ENCODE assay signal across 10 cellular contexts in the genomic region with DNA sequence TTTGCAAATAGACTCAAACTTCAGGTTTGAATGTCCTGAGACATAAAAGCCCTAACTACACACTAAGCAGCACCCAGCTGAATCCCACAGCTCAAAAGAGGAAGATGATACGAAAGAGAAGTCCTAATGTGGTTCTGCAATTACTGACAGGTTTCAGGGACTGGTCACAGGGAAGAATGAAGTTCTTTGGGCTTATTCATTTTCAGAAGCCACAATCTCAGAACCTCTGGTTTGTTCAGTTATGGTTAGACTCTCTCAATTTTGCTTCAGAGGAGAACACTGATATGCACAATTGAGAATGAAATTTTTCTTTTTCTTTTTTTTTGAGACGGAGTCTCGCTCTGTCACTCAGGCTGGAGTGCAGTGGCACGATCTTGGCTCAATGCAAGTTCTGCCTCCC.
DNase-seq lines count a peak whose midpoint lies in the region; ATAC-seq and TF ChIP-seq lines count a peak whose summit lies in the region.
"Had no signal": no experiment of that assay in that cellular context is flagged by ENCODE, and none has a peak within 500 bp of the region (broad histone marks: within the 10 kb centered on the region; RNA-seq: fewer than 3 reads in every experiment).

No MANE protein-coding gene starts in this region.

- H3K36me3 Mint-ChIP-seq in CD8-positive, alpha-beta T cell: no peaks in the 10 kb centered on the region

- POLR2A ChIA-PET in CD8-positive, alpha-beta T cell (lab: Charles Lee): no interaction called here

- H3K27ac Mint-ChIP-seq in CD8-positive, alpha-beta T cell: no peak overlapping the region

- no peaks in the 10 kb centered on the region for H3K36me3 ChIP-seq in sigmoid colon
- no peaks in the 10 kb centered on the region for H3K36me3 ChIP-seq in CD8-positive, alpha-beta T cell (ENCODE audit: insufficient read depth, low read length)

- H3K27ac ChIP-seq in sigmoid colon: no peak overlapping the region
- no peak overlapping the region for H3K27ac ChIP-seq in CD8-positive, alpha-beta T cell (ENCODE audit: low read depth, low read length)

- no peak overlapping the region for H3K4me3 Mint-ChIP-seq in CD8-positive, alpha-beta T cell
- H3K4me3 Mint-ChIP-seq: CD4-positive, CD25-positive, alpha-beta regulatory T cell had no signal

- no peak for TF ChIP-seq CTCF in NB4 (IDR thresholded peaks at IDR 0.05; ENCODE audit: low read depth, low read length)
- no peak for TF ChIP-seq CTCF in sigmoid colon (IDR thresholded peaks at IDR 0.05)
- TF ChIP-seq CTCF in CD8-positive, alpha-beta T cell (IDR thresholded peaks at IDR 0.05): no peak

- H3K4me1 ChIP-seq in sigmoid colon: no peaks in the 10 kb centered on the region
- no peaks in the 10 kb centered on the region for H3K4me1 ChIP-seq in CD8-positive, alpha-beta T cell (ENCODE audit: insufficient read depth, low read length)

- no peaks in the 10 kb centered on the region for H3K27me3 ChIP-seq in sigmoid colon
- no peaks in the 10 kb centered on the region for H3K27me3 ChIP-seq in CD8-positive, alpha-beta T cell (ENCODE audit: insufficient read depth, low read length)

- H3K9me3 ChIP-seq in sigmoid colon: no peaks in the 10 kb centered on the region
- no peaks in the 10 kb centered on the region for H3K9me3 ChIP-seq in CD8-positive, alpha-beta T cell (ENCODE audit: low read length)

- no peaks in the 10 kb centered on the region for H3K9me3 Mint-ChIP-seq in CD8-positive, alpha-beta T cell

- H3K27me3 Mint-ChIP-seq in CD8-positive, alpha-beta T cell (ENCODE audit: low read depth): no peaks in the 10 kb centered on the region

- WGBS in sigmoid colon, 2 donors: 73 to 93% methylated on average over 4 of the region's 4 CpGs

- ATAC-seq in GM18505 (IDR thresholded peaks at IDR 0.05; ENCODE audit: unreplicated experiment) (peak; percentile 95), GM19468 (IDR thresholded peaks at IDR 0.05; ENCODE audit: extremely low read depth, unreplicated experiment) (peak; percentile 84), HG03025 (IDR thresholded peaks at IDR 0.05; ENCODE audit: low FRiP score, unreplicated experiment) (peak; percentile 87)
- no peak for ATAC-seq in CD8-positive, alpha-beta T cell

- TF ChIP-seq POLR2A in GM18505 (IDR thresholded peaks at IDR 0.05; ENCODE audit: borderline replicate concordance, extremely low read depth, insufficient read depth, insufficient read length): no peak
- TF ChIP-seq POLR2A in NB4 (IDR thresholded peaks at IDR 0.05; ENCODE audit: extremely low read depth, insufficient read length): no peak
- no peak for TF ChIP-seq POLR2A in sigmoid colon (IDR thresholded peaks at IDR 0.05)

- CTCF ChIA-PET in CD8-positive, alpha-beta T cell (lab: Charles Lee): no interaction called here

- TF ChIP-seq EP300 in sigmoid colon (IDR thresholded peaks at IDR 0.05): no peak

- H3K4me3 ChIP-seq in NB4 (ENCODE audit: low read depth, low read length): no peak overlapping the region
- no peak overlapping the region for H3K4me3 ChIP-seq in sigmoid colon
- H3K4me3 ChIP-seq in CD8-positive, alpha-beta T cell (ENCODE audit: low read depth, low read length): no peak overlapping the region

- H3K4me1 Mint-ChIP-seq in CD8-positive, alpha-beta T cell (ENCODE audit: low read depth): peaks cover 3% of the 10 kb centered on the region

- DNase-seq in NB4 (ENCODE audit: low read depth): peak; percentile 25
- no peak for DNase-seq in sigmoid colon
- DNase-seq in NCI-H345 (lab: John Stamatoyannopoulos, UW): no peak
- DNase-seq in ureter (ENCODE audit: low spot score): no peak
- DNase-seq in CD8-positive, alpha-beta T cell: no peak
- DNase-seq: CD4-positive, CD25-positive, alpha-beta regulatory T cell; NCI-H1048 had no signal

- intact Hi-C loops in sigmoid colon (cut with DNase I): no loop called here
- intact Hi-C loops in CD8-positive, alpha-beta T cell (cut with DNase I, micrococcal nuclease): no loop called here
